2 cellular contexts compared by ENCODE assay signal in the genomic region with DNA sequence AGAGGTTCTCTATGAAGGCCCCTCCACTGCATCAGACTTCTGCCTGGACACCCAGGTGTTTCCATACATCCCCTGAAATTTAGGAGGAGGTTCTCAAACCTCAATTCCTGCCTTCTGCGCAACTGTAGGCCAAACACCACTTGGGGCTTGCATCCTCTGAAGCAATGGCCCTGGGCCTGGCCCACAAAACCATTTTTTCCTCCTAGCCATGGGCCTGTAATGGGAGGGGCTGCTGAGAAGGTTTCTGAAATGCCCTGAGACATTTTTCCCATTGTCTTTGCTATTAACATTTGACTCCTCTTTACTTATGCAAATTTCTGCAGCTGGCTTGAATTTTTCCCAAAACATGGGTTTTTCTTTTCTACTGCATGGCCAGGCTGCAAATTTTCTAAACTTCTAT.
A peak's percentile ranks its signal among the peaks of the same experiment; 100 is the strongest.
TF ChIP-seq lines count a peak whose summit lies in the region.

No MANE protein-coding gene starts in this region.

TF ChIP-seq in HEK293, 187 proteins besides CTCF, POLR2A, EP300 and RAD21:
- TF ChIP-seq SP7 (tag by site-specific recombination; IDR thresholded peaks at IDR 0.05) (no peak), ZNF585B (tag by site-specific recombination; IDR thresholded peaks at IDR 0.05) (peak; percentile 41), ZNF571 (tag by site-specific recombination; IDR thresholded peaks at IDR 0.05) (no peak), ZEB2 (tag by site-specific recombination; IDR thresholded peaks at IDR 0.05) (no peak)
- TF ChIP-seq, protein P1, sequence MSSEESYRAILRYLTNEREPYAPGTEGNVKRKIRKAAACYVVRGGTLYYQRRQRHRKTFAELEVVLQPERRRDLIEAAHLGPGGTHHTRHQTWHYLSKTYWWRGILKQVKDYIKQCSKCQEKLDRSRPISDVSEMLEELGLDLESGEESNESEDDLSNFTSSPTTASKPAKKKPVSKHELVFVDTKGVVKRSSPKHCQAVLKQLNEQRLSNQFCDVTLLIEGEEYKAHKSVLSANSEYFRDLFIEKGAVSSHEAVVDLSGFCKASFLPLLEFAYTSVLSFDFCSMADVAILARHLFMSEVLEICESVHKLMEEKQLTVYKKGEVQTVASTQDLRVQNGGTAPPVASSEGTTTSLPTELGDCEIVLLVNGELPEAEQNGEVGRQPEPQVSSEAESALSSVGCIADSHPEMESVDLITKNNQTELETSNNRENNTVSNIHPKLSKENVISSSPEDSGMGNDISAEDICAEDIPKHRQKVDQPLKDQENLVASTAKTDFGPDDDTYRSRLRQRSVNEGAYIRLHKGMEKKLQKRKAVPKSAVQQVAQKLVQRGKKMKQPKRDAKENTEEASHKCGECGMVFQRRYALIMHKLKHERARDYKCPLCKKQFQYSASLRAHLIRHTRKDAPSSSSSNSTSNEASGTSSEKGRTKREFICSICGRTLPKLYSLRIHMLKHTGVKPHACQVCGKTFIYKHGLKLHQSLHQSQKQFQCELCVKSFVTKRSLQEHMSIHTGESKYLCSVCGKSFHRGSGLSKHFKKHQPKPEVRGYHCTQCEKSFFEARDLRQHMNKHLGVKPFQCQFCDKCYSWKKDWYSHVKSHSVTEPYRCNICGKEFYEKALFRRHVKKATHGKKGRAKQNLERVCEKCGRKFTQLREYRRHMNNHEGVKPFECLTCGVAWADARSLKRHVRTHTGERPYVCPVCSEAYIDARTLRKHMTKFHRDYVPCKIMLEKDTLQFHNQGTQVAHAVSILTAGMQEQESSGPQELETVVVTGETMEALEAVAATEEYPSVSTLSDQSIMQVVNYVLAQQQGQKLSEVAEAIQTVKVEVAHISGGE (tag by site-specific recombination; conservative IDR thresholded peaks at IDR 0.05; ENCODE audit: low read depth) = no peak
- TF ChIP-seq, protein P2, sequence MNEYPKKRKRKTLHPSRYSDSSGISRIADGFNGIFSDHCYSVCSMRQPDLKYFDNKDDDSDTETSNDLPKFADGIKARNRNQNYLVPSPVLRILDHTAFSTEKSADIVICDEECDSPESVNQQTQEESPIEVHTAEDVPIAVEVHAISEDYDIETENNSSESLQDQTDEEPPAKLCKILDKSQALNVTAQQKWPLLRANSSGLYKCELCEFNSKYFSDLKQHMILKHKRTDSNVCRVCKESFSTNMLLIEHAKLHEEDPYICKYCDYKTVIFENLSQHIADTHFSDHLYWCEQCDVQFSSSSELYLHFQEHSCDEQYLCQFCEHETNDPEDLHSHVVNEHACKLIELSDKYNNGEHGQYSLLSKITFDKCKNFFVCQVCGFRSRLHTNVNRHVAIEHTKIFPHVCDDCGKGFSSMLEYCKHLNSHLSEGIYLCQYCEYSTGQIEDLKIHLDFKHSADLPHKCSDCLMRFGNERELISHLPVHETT (tag by site-specific recombination; IDR thresholded peaks at IDR 0.05) = no peak

TF ChIP-seq in H1, 55 proteins besides CTCF, POLR2A, EP300 and RAD21:
- TF ChIP-seq TCF12 (IDR thresholded peaks at IDR 0.05; ENCODE audit: low read depth, low read length) (0 out of 2 replicates have a peak, but pooled peaks have one; percentile 21), CHD1 (IDR thresholded peaks at IDR 0.05; ENCODE audit: low read depth, low read length) (no peak)
